In genomic region chr3:157513585-157513984, GRCh38 we compare ENCODE assay signal across 27 cellular contexts.
"Had no signal": no experiment of that assay in that cellular context is flagged by ENCODE, and none has a peak within 500 bp of the region (broad histone marks: within the 10 kb centered on the region; RNA-seq: fewer than 3 reads in every experiment).

No MANE protein-coding gene starts in this region.

- H3K36me3 Mint-ChIP-seq: stimulated activated effector memory CD8-positive, alpha-beta T cell treated with anti-CD3 and anti-CD28 coated beads, Interleukin-12 subunit alpha, Interleukin-12 subunit beta, amount 100 ng/mL, for 72 hours; stimulated activated memory B cell treated with anti-CD40 and anti-IgM and Interleukin-4, amounts not matched to agents 10 μg/mL and 1 μg/mL and 100 μg/mL, for 72 hours; stimulated activated naive B cell treated with anti-CD40 and anti-IgM and Interleukin-4, amounts not matched to agents 10 μg/mL and 1 μg/mL and 100 μg/mL, for 72 hours had no signal

- H3K27ac ChIP-seq: stomach, suprapubic skin, testis, thoracic aorta, thyroid gland, tibial artery, tibial nerve, transverse colon, upper lobe of left lung, upper lobe of right lung, uterus, vagina had no signal

- H3K9me3 ChIP-seq: stomach, suprapubic skin, testis, thoracic aorta, thyroid gland, transverse colon, upper lobe of left lung, upper lobe of right lung, uterus, vagina had no signal

- H3K27me3 Mint-ChIP-seq: stimulated activated memory B cell treated with anti-CD40 and anti-IgM and Interleukin-4, amounts not matched to agents 10 μg/mL and 1 μg/mL and 100 μg/mL, for 72 hours; stimulated activated naive CD8-positive, alpha-beta T cell treated with anti-CD3 and anti-CD28 coated beads, Interleukin-15, amount 100 ng/mL, for 72 hours; stimulated activated naive CD8-positive, alpha-beta T cell treated with anti-CD3 and anti-CD28 coated beads, Interleukin-15, Interleukin-2, amounts not matched to agents 100 ng/mL and 50 ng/mL, for 24 hours had no signal

- H3K4me3 Mint-ChIP-seq: stimulated activated effector memory CD8-positive, alpha-beta T cell treated with anti-CD3 and anti-CD28 coated beads, Interleukin-12 subunit alpha, Interleukin-12 subunit beta, amount 100 ng/mL, for 72 hours; stimulated activated memory B cell treated with anti-CD40 and anti-IgM and Interleukin-4, amounts not matched to agents 10 μg/mL and 1 μg/mL and 100 μg/mL, for 72 hours; stimulated activated naive B cell treated with anti-CD40 and anti-IgM and Interleukin-4, amounts not matched to agents 10 μg/mL and 1 μg/mL and 100 μg/mL, for 72 hours; stimulated activated naive CD8-positive, alpha-beta T cell treated with anti-CD3 and anti-CD28 coated beads, Interleukin-15, amount 100 ng/mL, for 72 hours; stimulated activated naive CD8-positive, alpha-beta T cell treated with anti-CD3 and anti-CD28 coated beads, Interleukin-15, Interleukin-2, amounts not matched to agents 100 ng/mL and 50 ng/mL, for 24 hours had no signal

- H3K9me3 Mint-ChIP-seq: stimulated activated memory B cell treated with anti-CD40 and anti-IgM and Interleukin-4, amounts not matched to agents 10 μg/mL and 1 μg/mL and 100 μg/mL, for 72 hours; stimulated activated naive B cell treated with anti-CD40 and anti-IgM and Interleukin-4, amounts not matched to agents 10 μg/mL and 1 μg/mL and 100 μg/mL, for 72 hours; stimulated activated naive CD8-positive, alpha-beta T cell treated with anti-CD3 and anti-CD28 coated beads, Interleukin-15, amount 100 ng/mL, for 72 hours; stimulated activated naive CD8-positive, alpha-beta T cell treated with anti-CD3 and anti-CD28 coated beads, Interleukin-15, Interleukin-2, amounts not matched to agents 100 ng/mL and 50 ng/mL, for 24 hours had no signal

- H3K4me1 Mint-ChIP-seq: stimulated activated effector memory CD8-positive, alpha-beta T cell treated with anti-CD3 and anti-CD28 coated beads, Interleukin-12 subunit alpha, Interleukin-12 subunit beta, amount 100 ng/mL, for 72 hours; stimulated activated memory B cell treated with anti-CD40 and anti-IgM and Interleukin-4, amounts not matched to agents 10 μg/mL and 1 μg/mL and 100 μg/mL, for 72 hours; stimulated activated naive B cell treated with anti-CD40 and anti-IgM and Interleukin-4, amounts not matched to agents 10 μg/mL and 1 μg/mL and 100 μg/mL, for 72 hours; stimulated activated naive CD8-positive, alpha-beta T cell treated with anti-CD3 and anti-CD28 coated beads, Interleukin-15, amount 100 ng/mL, for 72 hours had no signal

- H3K4me3 ChIP-seq: stomach, suprapubic skin, testis, thoracic aorta, thyroid gland, tibial artery, tibial nerve, transverse colon, upper lobe of left lung, upper lobe of right lung, uterus, vagina had no signal

- ATAC-seq: stimulated activated effector memory CD8-positive, alpha-beta T cell treated with anti-CD3 and anti-CD28 coated beads, Interleukin-12 subunit alpha, Interleukin-12 subunit beta, amount 100 ng/mL, for 72 hours; stimulated activated memory B cell treated with anti-CD40 and anti-IgM and Interleukin-4, amounts not matched to agents 10 μg/mL and 1 μg/mL and 100 μg/mL, for 72 hours; stimulated activated naive B cell treated with anti-CD40 and anti-IgM and Interleukin-4, amounts not matched to agents 10 μg/mL and 1 μg/mL and 100 μg/mL, for 72 hours; stimulated activated naive CD8-positive, alpha-beta T cell treated with anti-CD3 and anti-CD28 coated beads, Interleukin-15, amount 100 ng/mL, for 72 hours; stimulated activated naive CD8-positive, alpha-beta T cell treated with anti-CD3 and anti-CD28 coated beads, Interleukin-15, Interleukin-2, amounts not matched to agents 100 U/mL and 50 U/mL, for 24 hours had no signal

- H3K27me3 ChIP-seq: stomach, suprapubic skin, testis, thyroid gland, tibial artery, tibial nerve, transverse colon, upper lobe of left lung, upper lobe of right lung, uterus, vagina had no signal

- H3K36me3 ChIP-seq: stomach, suprapubic skin, thoracic aorta, thyroid gland, tibial artery, tibial nerve, transverse colon, upper lobe of left lung, upper lobe of right lung, uterus, vagina had no signal

- FAIRE-seq: urothelium cell line had no signal

- H3K4me1 ChIP-seq: stomach, suprapubic skin, testis, thyroid gland, tibial artery, tibial nerve, transverse colon, upper lobe of left lung, upper lobe of right lung, uterus, vagina had no signal

- H3K27ac Mint-ChIP-seq: stimulated activated effector memory CD8-positive, alpha-beta T cell treated with anti-CD3 and anti-CD28 coated beads, Interleukin-12 subunit alpha, Interleukin-12 subunit beta, amount 100 ng/mL, for 72 hours; stimulated activated memory B cell treated with anti-CD40 and anti-IgM and Interleukin-4, amounts not matched to agents 10 μg/mL and 1 μg/mL and 100 μg/mL, for 72 hours; stimulated activated naive B cell treated with anti-CD40 and anti-IgM and Interleukin-4, amounts not matched to agents 10 μg/mL and 1 μg/mL and 100 μg/mL, for 72 hours; stimulated activated naive CD8-positive, alpha-beta T cell treated with anti-CD3 and anti-CD28 coated beads, Interleukin-15, amount 100 ng/mL, for 72 hours; stimulated activated naive CD8-positive, alpha-beta T cell treated with anti-CD3 and anti-CD28 coated beads, Interleukin-15, Interleukin-2, amounts not matched to agents 100 ng/mL and 50 ng/mL, for 24 hours had no signal

- DNase-seq: stimulated activated CD4-positive, alpha-beta T cell treated with anti-CD3 and anti-CD28 coated beads, Interleukin-2, amount 100 ng/mL, for 48 hours; stimulated activated CD4-positive, alpha-beta T cell treated with anti-CD3 and anti-CD28 coated beads, Interleukin-4, amount 100 ng/mL, for 1 hour; stimulated activated CD4-positive, alpha-beta T cell treated with anti-CD3 and anti-CD28 coated beads, Interleukin-4, amount 100 ng/mL, for 24 hours; stimulated activated CD4-positive, alpha-beta T cell treated with anti-CD3 and anti-CD28 coated beads, Interleukin-4, amount 100 ng/mL, for 4 hours; stimulated activated CD8-positive, alpha-beta memory T cell treated with anti-CD3 and anti-CD28 coated beads, Interleukin-4, amount 100 ng/mL, for 48 hours; stimulated activated naive B cell treated with anti-CD40 and anti-IgM and Interleukin-4, amounts not matched to agents 10 μg/mL and 1 μg/mL and 100 μg/mL, for 72 hours; stimulated activated naive CD4-positive, alpha-beta T cell; stimulated activated naive CD4-positive, alpha-beta T cell treated with Interleukin-2 at 50 U/mL for 16 hours; stimulated activated naive CD8-positive, alpha-beta T cell treated with anti-CD3 and anti-CD28 coated beads, Interleukin-15, amount 100 ng/mL, for 72 hours; stimulated activated naive CD8-positive, alpha-beta T cell treated with anti-CD3 and anti-CD28 coated beads, Interleukin-15, Interleukin-2, amounts not matched to agents 100 U/mL and 50 U/mL, for 24 hours; stomach; substantia nigra; testis; thyroid gland; tibial artery; transverse colon; upper lobe of left lung; upper lobe of right lung; uterus had no signal
